ENCODE assay signal across 23 cellular contexts in the genomic region with DNA sequence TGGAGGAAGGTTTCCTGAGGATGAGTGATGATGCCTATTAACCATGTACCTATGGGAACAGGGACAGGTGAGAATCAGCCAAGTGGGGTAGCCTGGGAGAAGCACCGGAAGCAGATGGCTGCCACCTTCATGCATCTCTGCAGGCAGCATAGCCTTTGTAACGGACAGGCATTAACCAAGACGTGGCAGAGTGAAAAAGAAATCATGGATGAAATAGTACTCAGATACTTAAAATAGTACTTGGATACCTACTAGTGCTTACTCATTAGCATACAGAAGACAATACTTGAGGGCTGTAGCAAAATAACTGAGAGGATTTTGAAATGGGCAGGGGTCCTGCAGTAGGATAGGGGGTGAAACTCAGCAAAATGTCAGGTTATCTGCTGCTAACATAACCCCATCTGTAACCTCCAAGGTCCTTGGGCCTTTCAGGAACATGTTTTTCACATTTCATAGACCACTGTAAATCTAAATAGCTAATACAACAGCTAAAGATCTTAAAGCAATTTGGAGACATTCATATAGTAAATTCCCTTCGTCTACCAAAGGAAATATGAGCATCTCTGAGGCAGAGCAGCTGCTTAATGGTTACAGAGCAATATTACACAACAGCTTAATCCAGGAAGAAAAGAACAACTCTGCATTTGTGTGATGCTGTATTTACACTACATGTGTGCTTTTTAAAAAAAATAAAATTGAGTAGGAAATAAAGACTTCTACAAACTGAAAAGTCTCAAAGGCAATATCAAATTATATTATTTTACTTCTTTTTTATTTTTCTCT.
DNase-seq lines count a peak whose midpoint lies in the region; ATAC-seq and TF ChIP-seq lines count a peak whose summit lies in the region.
"Had no signal": no experiment of that assay in that cellular context is flagged by ENCODE, and none has a peak within 500 bp of the region (broad histone marks: within the 10 kb centered on the region; RNA-seq: fewer than 3 reads in every experiment).

No MANE protein-coding gene starts in this region.

- no peaks in the 10 kb centered on the region for H3K9me2 ChIP-seq in PC-3 (replicated peaks; ENCODE audit: low read length)

- no peaks in the 10 kb centered on the region for H4K20me1 ChIP-seq in PC-3 (ENCODE audit: low read length)
- H4K20me1 ChIP-seq: BLaER1 had no signal

- CTCF ChIA-PET in HEK293 (lab: Yijun Ruan, JAX) (no interaction called here), PC-3 (lab: Charles Lee) (no interaction called here)

- ATAC-seq in PC-3: no peak
- ATAC-seq in HG02981 (IDR thresholded peaks at IDR 0.05; ENCODE audit: unreplicated experiment): no peak
- ATAC-seq: activated CD8-positive, alpha-beta T cell treated with anti-CD3 and anti-CD28 coated beads, Interleukin-2, amount 10 ng/mL, durations not matched to agents 7 days and 5 days; natural killer cell treated with Interleukin-12 subunit alpha and Interleukin-12 subunit beta and Interleukin-15 and Interleukin-18, amount 100 ng/mL, for 72 hours had no signal

- no peaks in the 10 kb centered on the region for H3K9me3 ChIP-seq in HEK293 (ENCODE audit: control insufficient read depth, insufficient read depth, low read depth, low read length)
- no peaks in the 10 kb centered on the region for H3K9me3 ChIP-seq in PC-3 (ENCODE audit: low read length)
- no peaks in the 10 kb centered on the region for H3K9me3 ChIP-seq in suprapubic skin
- H3K9me3 ChIP-seq: BLaER1 had no signal

- peak overlapping the region; percentile 18; the same call in 1 of the 2 replicates for H3K4me2 ChIP-seq in PC-3 (ENCODE audit: low read length)
- H3K4me2 ChIP-seq: BLaER1 had no signal

- H3K36me3 ChIP-seq in HEK293 (ENCODE audit: control insufficient read depth in 2 of 2, insufficient read depth in 1 of 2, low read length in 2 of 2) (no peaks in the 10 kb centered on the region; a peak in 1 of 3 replicates), PC-3 (ENCODE audit: low read depth, low read length) (no peaks in the 10 kb centered on the region), suprapubic skin (peaks cover 3% of the 10 kb centered on the region), brain microvascular endothelial cell (replicated peaks) (no peaks in the 10 kb centered on the region)
- H3K36me3 ChIP-seq: BLaER1 had no signal

- intact Hi-C loops in PC-3 (cut with micrococcal nuclease): no loop called here

- in situ Hi-C loops in brain microvascular endothelial cell (cut with HindIII; ENCODE audit: low pct_ligation_motif_present, low sequenced_read_pairs): no loop called here

- H3F3A ChIP-seq in PC-3 (ENCODE audit: low read length, unreplicated experiment): no peaks in the 10 kb centered on the region

- DNase-seq in DMS53 treated with DMSO at 0.1 percent for 48 hours (lab: John Stamatoyannopoulos, UW; ENCODE audit: unreplicated experiment): peak; percentile 12
- DNase-seq in PC-3: no peak
- peak; percentile 76 for DNase-seq in iris pigment epithelial cell (ENCODE audit: low read depth)
- no peak for DNase-seq in stimulated activated CD4-positive, alpha-beta T cell treated with anti-CD3 and anti-CD28 coated beads, Interleukin-15, amount 100 ng/mL, for 24 hours
- DNase-seq in suprapubic skin (ENCODE audit: low spot score in 2 of 2): no peak
- DNase-seq in brain microvascular endothelial cell: no peak
- DNase-seq: activated B cell treated with CpG ODN at 0.5 μM for 24 hours; activated CD8-positive, alpha-beta T cell treated with anti-CD3 and anti-CD28 coated beads, Interleukin-2, amount 10 ng/mL, durations not matched to agents 7 days and 5 days; activated naive CD4-positive, alpha-beta T cell treated with anti-CD3 and anti-CD28 coated beads, Interleukin-2, amount 10 ng/mL, durations not matched to agents 7 days and 5 days; activated T-cell treated with anti-CD3 and anti-CD28 coated beads, Interleukin-2, amount 50 U/mL, for 24 hours; Calu3; cortex of kidney; GF-D8; hypothalamus; kidney; NCI-H1694 treated with DMSO at 0.1 percent for 48 hours; NCI-H748 treated with DMSO at 0.1 percent for 48 hours; posterior cingulate gyrus; stimulated activated CD4-positive, alpha-beta T cell treated with anti-CD3 and anti-CD28 coated beads, Interleukin-4, amount 100 ng/mL, for 4 hours had no signal

- no TSS peak for BruUV-seq in PC-3 (replicated peaks; lab: Mats Ljungman, UMichigan)

- peaks cover 6% of the 10 kb centered on the region; the same call in 1 of the 2 replicates for H3K4me1 ChIP-seq in HEK293 (ENCODE audit: control insufficient read depth, insufficient read depth, low read length)
- H3K4me1 ChIP-seq in PC-3 (ENCODE audit: insufficient read depth, low read length): peaks cover 21% of the 10 kb centered on the region
- H3K4me1 ChIP-seq in suprapubic skin: peaks cover 36% of the 10 kb centered on the region

- no peak for TF ChIP-seq POLR2A in suprapubic skin (IDR thresholded peaks at IDR 0.05)

- H3K79me2 ChIP-seq in PC-3 (ENCODE audit: low read length): peaks cover 6% of the 10 kb centered on the region; the same call in 1 of the 2 replicates

- TF ChIP-seq CTCF in HEK293 (tag by site-specific recombination; IDR thresholded peaks at IDR 0.05) (no peak), PC-3 (conservative IDR thresholded peaks at IDR 0.05; ENCODE audit: low read depth, low read length) (no peak), suprapubic skin (IDR thresholded peaks at IDR 0.05) (no peak), brain microvascular endothelial cell (IDR thresholded peaks at IDR 0.05; ENCODE audit: low read depth, low read length, missing control alignments) (no peak)

- no peak overlapping the region for H3K9ac ChIP-seq in PC-3 (ENCODE audit: low read length)
- H3K9ac ChIP-seq: BLaER1 had no signal

- no peak overlapping the region for H2AFZ ChIP-seq in PC-3 (ENCODE audit: low read length)

- POLR2A ChIA-PET in HEK293 (lab: Yijun Ruan, JAX) (no interaction called here), PC-3 (lab: Charles Lee; ENCODE audit: unreplicated experiment) (no interaction called here)

- no peak overlapping the region for H3K4me3 ChIP-seq in HEK293 (ENCODE audit: low read depth, low read length)
- H3K4me3 ChIP-seq in PC-3 (ENCODE audit: low read length): no peak overlapping the region
- no peak overlapping the region for H3K4me3 ChIP-seq in suprapubic skin
- H3K4me3 ChIP-seq in brain microvascular endothelial cell (ENCODE audit: low read depth, low read length): no peak overlapping the region
- H3K4me3 ChIP-seq: BLaER1 had no signal

- H3K27ac ChIP-seq in HEK293 (ENCODE audit: extremely low read depth, low read depth, low read length): no peak overlapping the region
- H3K27ac ChIP-seq in PC-3 (ENCODE audit: low read length): peak overlapping the region; percentile 84
- no peak overlapping the region for H3K27ac ChIP-seq in suprapubic skin
- no peak overlapping the region for H3K27ac ChIP-seq in brain microvascular endothelial cell
- H3K27ac ChIP-seq: BLaER1 had no signal

- TF ChIP-seq EP300 in suprapubic skin (IDR thresholded peaks at IDR 0.05): no peak

- H3K27me3 ChIP-seq in PC-3 (ENCODE audit: low read length) (no peaks in the 10 kb centered on the region), suprapubic skin (no peaks in the 10 kb centered on the region), brain microvascular endothelial cell (replicated peaks) (no peaks in the 10 kb centered on the region)
- H3K27me3 ChIP-seq: BLaER1 had no signal

- 78% methylated on average over 4 of the region's 4 CpGs for WGBS in suprapubic skin

TF ChIP-seq in HEK293, 187 proteins besides CTCF, POLR2A, EP300 and RAD21:
- TF ChIP-seq ZNF324 (tag by site-specific recombination; IDR thresholded peaks at IDR 0.05) (no peak), ZNF623 (tag by site-specific recombination; IDR thresholded peaks at IDR 0.05) (no peak), FEZF1 (tag by site-specific recombination; IDR thresholded peaks at IDR 0.05) (peak; percentile 25; the same call in 1 of the 2 replicates)

Comparison
In these comparisons a context has a peak if more than half of its experiments do, and no peak if none do; other contexts are left out.
1. DNase-seq: peak in DMS53 treated with DMSO at 0.1 percent for 48 hours (single experiment) and iris pigment epithelial cell (single experiment); none in PC-3 (single experiment), stimulated activated CD4-positive, alpha-beta T cell treated with anti-CD3 and anti-CD28 coated beads, Interleukin-15, amount 100 ng/mL, for 24 hours (single experiment), suprapubic skin (0 of 2) and brain microvascular endothelial cell (single experiment).